10 cellular contexts compared by ENCODE assay signal in the genomic region with DNA sequence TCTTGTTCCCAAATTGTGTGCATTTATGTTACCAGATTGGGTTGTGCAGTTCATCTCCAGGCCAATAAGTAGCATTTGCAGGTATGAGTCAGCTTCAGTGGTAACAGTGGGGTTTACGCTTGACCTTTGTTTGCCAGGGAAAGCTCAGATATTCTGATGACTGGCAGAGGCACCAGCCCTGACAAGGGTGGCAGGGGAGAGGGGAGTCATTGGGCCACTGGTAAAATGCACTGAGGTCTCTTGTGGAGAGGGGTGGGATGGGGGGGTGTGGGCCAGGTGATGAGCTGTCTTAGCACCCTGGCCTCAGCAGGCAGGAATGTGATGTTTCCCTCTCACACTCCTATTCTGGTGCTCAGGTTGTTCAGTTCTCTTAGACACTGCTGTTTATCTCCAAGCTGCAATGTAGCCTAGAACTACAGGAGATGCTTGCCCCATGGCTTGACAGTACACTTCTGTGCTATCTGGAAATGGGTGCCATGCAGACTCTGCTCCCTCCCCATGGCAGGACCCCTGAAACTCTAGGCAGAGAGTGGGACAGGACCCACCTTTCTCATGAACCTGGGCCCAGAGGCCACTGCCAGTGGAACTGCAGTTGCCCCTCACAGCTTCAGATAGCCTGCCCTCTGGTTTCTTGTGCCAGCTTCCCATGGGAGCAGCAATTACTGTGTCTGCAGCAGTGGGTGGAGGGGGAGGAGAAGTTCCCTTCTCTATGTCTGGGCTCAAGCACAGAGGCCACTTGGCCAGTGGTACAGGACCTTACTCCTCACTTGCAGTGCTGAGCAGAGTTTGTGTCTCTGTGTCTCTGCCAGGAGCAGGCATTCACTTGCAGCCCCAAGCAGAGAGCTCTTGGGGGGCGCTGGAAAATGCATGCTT. TPM values are rescaled to one million over a fixed set of nuclear protein-coding genes. Genes with fewer than 3 reads are reported as not detected.
DNase-seq lines count a peak whose midpoint lies in the region; ATAC-seq and TF ChIP-seq lines count a peak whose summit lies in the region.
"Had no signal": no experiment of that assay in that cellular context is flagged by ENCODE, and none has a peak within 500 bp of the region (broad histone marks: within the 10 kb centered on the region; RNA-seq: fewer than 3 reads in every experiment).

No MANE protein-coding gene starts in this region.

- peaks cover 93% of the 10 kb centered on the region for H3K79me2 ChIP-seq in osteoblast (ENCODE audit: insufficient read depth, low read length)

- no peak for TF ChIP-seq CTCF in osteoblast (IDR thresholded peaks at IDR 0.05; ENCODE audit: extremely low read depth, low read depth, low read length)

- no peak overlapping the region for H2AFZ ChIP-seq in osteoblast (ENCODE audit: low read length)

- intact Hi-C loops in activated T-helper 2 cell treated with anti-CD3 and anti-CD28 coated beads, Interferon-gamma antibody, Interleukin-2, Interleukin-4, amounts not matched to agents 10 μg/mL and 5 μg/mL and 100 μg/mL, durations not matched to agents 14 hours and 24 hours and 36 hours (cut with micrococcal nuclease), result loop anchor here (1.0 kb wide), 1 partner anchor 31 kb away; no protein-coding TSS in a partner anchor

- no peaks in the 10 kb centered on the region for H3K9me3 ChIP-seq in osteoblast (ENCODE audit: low read depth, low read length)

- peak overlapping the region; percentile 19 for H3K27ac ChIP-seq in osteoblast (ENCODE audit: low read depth, low read length)

- H3K27me3 Mint-ChIP-seq in activated T-helper 2 cell treated with anti-CD3 and anti-CD28 coated beads, Interferon-gamma antibody, Interleukin-2, Interleukin-4, amounts not matched to agents 10 μg/mL and 5 μg/mL and 100 μg/mL, durations not matched to agents 14 hours and 24 hours and 36 hours (ENCODE audit: low read depth), result no peaks in the 10 kb centered on the region

- peaks cover 79% of the 10 kb centered on the region for H3K36me3 Mint-ChIP-seq in activated T-helper 2 cell treated with anti-CD3 and anti-CD28 coated beads, Interferon-gamma antibody, Interleukin-2, Interleukin-4, amounts not matched to agents 10 μg/mL and 5 μg/mL and 100 μg/mL, durations not matched to agents 14 hours and 24 hours and 36 hours (ENCODE audit: low read depth)

- no peaks in the 10 kb centered on the region for H3K27me3 ChIP-seq in osteoblast (ENCODE audit: insufficient read depth, low read length)

- H3K9me3 Mint-ChIP-seq in activated T-helper 2 cell treated with anti-CD3 and anti-CD28 coated beads, Interferon-gamma antibody, Interleukin-2, Interleukin-4, amounts not matched to agents 10 μg/mL and 5 μg/mL and 100 μg/mL, durations not matched to agents 14 hours and 24 hours and 36 hours, result peaks cover 39% of the 10 kb centered on the region

- H3K4me3 Mint-ChIP-seq in activated T-helper 2 cell treated with anti-CD3 and anti-CD28 coated beads, Interferon-gamma antibody, Interleukin-2, Interleukin-4, amounts not matched to agents 10 μg/mL and 5 μg/mL and 100 μg/mL, durations not matched to agents 14 hours and 24 hours and 36 hours (ENCODE audit: low read depth), result peak overlapping the region; percentile 10

- H3K4me1 Mint-ChIP-seq in activated T-helper 2 cell treated with anti-CD3 and anti-CD28 coated beads, Interferon-gamma antibody, Interleukin-2, Interleukin-4, amounts not matched to agents 10 μg/mL and 5 μg/mL and 100 μg/mL, durations not matched to agents 14 hours and 24 hours and 36 hours (ENCODE audit: low read depth), result peaks cover 73% of the 10 kb centered on the region

- DNase-seq in NK-92 treated with Interleukin-12 subunit alpha and Interleukin-12 subunit beta, amount 100 ng/mL, for 24 hours (lab: John Stamatoyannopoulos, UW), result peak; percentile 1
- DNase-seq in NK-92 (lab: John Stamatoyannopoulos, UW; ENCODE audit: unreplicated experiment) (no peak), osteoblast (ENCODE audit: insufficient read length, low spot score, missing footprints) (peak; percentile 75), OCI-M2 (lab: John Stamatoyannopoulos, UW; ENCODE audit: unreplicated experiment) (no peak), NCI-H1930 (lab: John Stamatoyannopoulos, UW) (no peak), mucosa of gallbladder (ENCODE audit: low spot score) (no peak)
- no peak for DNase-seq in activated T-helper 2 cell treated with anti-CD3 and anti-CD28 coated beads, Interferon-gamma antibody, Interleukin-2, Interleukin-4, amounts not matched to agents 10 μg/mL and 5 μg/mL and 100 μg/mL, durations not matched to agents 14 hours and 24 hours and 36 hours (ENCODE audit: low spot score)
- DNase-seq: anterior cingulate cortex, hypothalamus had no signal

- ATAC-seq in HG03103 (IDR thresholded peaks at IDR 0.05; ENCODE audit: low read depth, unreplicated experiment), result peak; percentile 41

- peak overlapping the region; percentile 12 for H3K4me2 ChIP-seq in osteoblast (ENCODE audit: insufficient read depth, low read length)

- H3K4me3 ChIP-seq in osteoblast (ENCODE audit: insufficient read depth, low read length), result no peak overlapping the region

- H3K4me1 ChIP-seq in osteoblast (ENCODE audit: insufficient read depth, low read length), result peaks cover 19% of the 10 kb centered on the region

- peaks cover 18% of the 10 kb centered on the region for H3K36me3 ChIP-seq in osteoblast (ENCODE audit: insufficient read depth, low read length)

- peak overlapping the region; percentile 68 for H3K27ac Mint-ChIP-seq in activated T-helper 2 cell treated with anti-CD3 and anti-CD28 coated beads, Interferon-gamma antibody, Interleukin-2, Interleukin-4, amounts not matched to agents 10 μg/mL and 5 μg/mL and 100 μg/mL, durations not matched to agents 14 hours and 24 hours and 36 hours

- H4K20me1 ChIP-seq in osteoblast (ENCODE audit: insufficient read depth, low read length), result peaks cover 41% of the 10 kb centered on the region

RNA-seq across cellular contexts. Expression of gene USP15, which starts 31.9 kb away (rescaled TPM):
- 82.4 and 91.1 TPM in 2 replicates for total RNA-seq in activated T-helper 2 cell treated with anti-CD3 and anti-CD28 coated beads, Interferon-gamma antibody, Interleukin-2, Interleukin-4, amounts not matched to agents 10 μg/mL and 5 μg/mL and 100 μg/mL, durations not matched to agents 14 hours and 24 hours and 36 hours
- total RNA-seq in osteoblast, result 51.4 and 53.9 TPM in 2 replicates
- 35.7 TPM for total RNA-seq in mucosa of gallbladder

Comparison
In these comparisons a context has a peak if more than half of its experiments do, and no peak if none do; other contexts are left out.
1. DNase-seq: peak in NK-92 treated with Interleukin-12 subunit alpha and Interleukin-12 subunit beta, amount 100 ng/mL, for 24 hours (single experiment) and osteoblast (single experiment); none in NK-92 (single experiment), activated T-helper 2 cell treated with anti-CD3 and anti-CD28 coated beads, Interferon-gamma antibody, Interleukin-2, Interleukin-4, amounts not matched to agents 10 μg/mL and 5 μg/mL and 100 μg/mL, durations not matched to agents 14 hours and 24 hours and 36 hours (single experiment), OCI-M2 (single experiment), NCI-H1930 (0 of 2) and mucosa of gallbladder (single experiment).